Comparison of ENCODE assay signal across 8 cellular contexts in the genomic region with DNA sequence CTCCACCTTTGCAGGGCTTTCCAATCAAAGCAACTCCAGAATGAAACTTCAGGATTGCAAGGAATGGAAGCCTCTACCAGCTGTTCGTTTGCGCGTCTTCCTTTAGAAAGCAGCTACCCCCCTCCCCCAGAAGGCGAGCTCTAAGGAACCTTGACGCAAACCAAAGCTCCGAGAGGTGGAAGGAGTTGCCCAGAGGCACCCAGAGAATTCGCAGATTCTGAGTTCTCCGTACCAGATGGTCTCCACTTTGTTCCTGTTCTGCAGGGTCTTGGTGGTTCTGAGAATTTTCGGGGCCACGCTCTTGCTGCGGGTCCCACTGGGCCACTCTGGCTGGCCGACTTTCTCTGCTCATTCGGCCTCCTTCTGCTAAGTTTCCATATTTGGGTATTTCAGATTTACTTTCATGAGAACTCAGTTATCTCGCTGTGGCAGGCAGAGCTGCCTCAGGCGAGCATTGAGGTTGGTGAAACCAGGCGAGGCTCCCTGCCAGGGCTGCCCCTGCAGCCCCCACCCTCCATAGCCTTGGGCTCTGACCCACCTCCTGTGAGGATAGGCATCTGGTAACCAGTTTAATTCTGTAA. TPM values are rescaled to one million over a fixed set of nuclear protein-coding genes. Genes with fewer than 3 reads are reported as not detected.
DNase-seq lines count a peak whose midpoint lies in the region; ATAC-seq, FAIRE-seq and TF ChIP-seq lines count a peak whose summit lies in the region.

No MANE protein-coding gene starts in this region.

- TF ChIP-seq RAD21 in GM12878 (IDR thresholded peaks at IDR 0.05; ENCODE audit: insufficient read depth, low read depth, low read length): no peak

- H3K27me3 ChIP-seq in HAP-1 (ENCODE audit: low read depth) (no peaks in the 10 kb centered on the region), GM12878 (replicated peaks in 1 of 2; ENCODE audit: control insufficient read depth in 2 of 2, insufficient read depth in 2 of 2, low read length in 1 of 2) (no peaks in the 10 kb centered on the region), keratinocyte (ENCODE audit: control insufficient read depth, extremely low read depth, insufficient read depth, low read length) (no peaks in the 10 kb centered on the region), stomach smooth muscle (ENCODE audit: control insufficient read depth in 1 of 2, insufficient read depth in 2 of 2, low read length in 2 of 2) (no peaks in the 10 kb centered on the region)

- ATAC-seq in GM12878 (peak; percentile 52), GM18858 (IDR thresholded peaks at IDR 0.05; ENCODE audit: unreplicated experiment) (no peak)

- H3K9me1 ChIP-seq in keratinocyte (ENCODE audit: control insufficient read depth, extremely low read depth, insufficient read depth, low read length): no peaks in the 10 kb centered on the region

- CTCF ChIA-PET in GM12878 (lab: Yijun Ruan, JAX): interaction anchor here (0.6 to 11.0 kb wide), 13 partner anchors 11 to 416 kb away, joined by 3 to 99 read pairs (median 6); no protein-coding TSS in a partner anchor

- H3K27ac ChIP-seq in GM12878 (ENCODE audit: control insufficient read depth, insufficient read depth) (peak overlapping the region; percentile 81), keratinocyte (ENCODE audit: control insufficient read depth, insufficient read depth, low read length) (no peak overlapping the region), stomach smooth muscle (ENCODE audit: low read length) (peak overlapping the region; percentile 75)

- H3K36me3 ChIP-seq in HAP-1 (replicated peaks) (no peaks in the 10 kb centered on the region), GM12878 (ENCODE audit: control insufficient read depth in 2 of 2, insufficient read depth in 2 of 2, low read length in 1 of 2) (0 out of 4 replicates have a peak, but pooled peaks cover 0 to 4% of the 10 kb centered on the region in 2 experiments), keratinocyte (ENCODE audit: control insufficient read depth in 2 of 2, extremely low read depth in 1 of 2, insufficient read depth in 2 of 2, low read length in 2 of 2) (no peaks in the 10 kb centered on the region), stomach smooth muscle (ENCODE audit: control insufficient read depth in 2 of 2, insufficient read depth in 2 of 2, low read length in 2 of 2) (no peaks in the 10 kb centered on the region)

- H4K20me1 ChIP-seq in GM12878 (ENCODE audit: control insufficient read depth, insufficient read depth) (no peaks in the 10 kb centered on the region), keratinocyte (ENCODE audit: control insufficient read depth, extremely low read depth, insufficient read depth, low read length) (no peaks in the 10 kb centered on the region)

- peak; percentile 45 for DNase-seq in SKM-1 treated with dmso at 0.1 percent for 144 hours (lab: John Stamatoyannopoulos, UW; ENCODE audit: unreplicated experiment)
- no peak for DNase-seq in SKM-1 (lab: John Stamatoyannopoulos, UW; ENCODE audit: unreplicated experiment)
- peak; percentile 45 to 56 for DNase-seq in HAP-1 (ENCODE audit: low spot score in 2 of 2)
- peak; percentile 16 for DNase-seq in NCI-H82 treated with DMSO at 0.1 percent for 48 hours (lab: John Stamatoyannopoulos, UW; ENCODE audit: unreplicated experiment)
- no peak for DNase-seq in GM12878 (ENCODE audit: low read depth, low spot score)
- no peak for DNase-seq in keratinocyte (ENCODE audit: low read depth, low spot score)

- in situ Hi-C loops in HAP-1 (cut with MboI; ENCODE audit: low sequenced_read_pairs): loop anchor here (10.0 kb wide), 1 partner anchor 147 kb away; no protein-coding TSS in a partner anchor
- in situ Hi-C loops in GM12878 (cut with MboI): loop anchor here (10.0 kb wide), 1 partner anchor 187 kb away; no protein-coding TSS in a partner anchor

- BruUV-seq in GM12878 (replicated peaks; lab: Mats Ljungman, UMichigan): no TSS peak

- WGBS in GM12878 (ENCODE audit: insufficient coverage, insufficient replicate concordance, low lambda C conversion rate, missing lambda C conversion rate): 3% methylated on average over 16 of the region's 16 CpGs

- peak overlapping the region; percentile 57 for H3K4me3 ChIP-seq in HAP-1
- peak overlapping the region; percentile 65 for H3K4me3 ChIP-seq in GM12878
- H3K4me3 ChIP-seq in keratinocyte (ENCODE audit: control insufficient read depth in 2 of 3, extremely low read depth in 1 of 3, insufficient read depth in 2 of 3, low read depth in 1 of 3, low read length in 3 of 3): peak overlapping the region; percentile 40 to 63 (median 61)
- peak overlapping the region; percentile 85 to 86 for H3K4me3 ChIP-seq in stomach smooth muscle (ENCODE audit: low read length in 2 of 2)

- dilution Hi-C loops in keratinocyte (cut with MboI; ENCODE audit: extremely low pct_ligation_motif_present, low sequenced_read_pairs): no loop called here

- H2AFZ ChIP-seq in GM12878 (ENCODE audit: control insufficient read depth, low read depth, low read length) (peak overlapping the region; percentile 96), keratinocyte (ENCODE audit: control insufficient read depth, low read length) (peak overlapping the region; percentile 8)

- TF ChIP-seq POLR2A in GM12878 (IDR thresholded peaks at IDR 0.05; ENCODE audit: low read depth, low read length): peak; percentile 57; the same call in 1 of the 2 replicates

- peak overlapping the region; percentile 99 for H3K4me2 ChIP-seq in GM12878 (ENCODE audit: control insufficient read depth, insufficient read depth)
- peak overlapping the region; percentile 68 for H3K4me2 ChIP-seq in keratinocyte (ENCODE audit: control insufficient read depth, extremely low read depth, insufficient read depth, low read depth, low read length)

- intact Hi-C loops in GM12878 (cut with micrococcal nuclease; ENCODE audit: unreplicated experiment): loop anchor here (2.0 to 5.0 kb wide), 3 partner anchors 55 to 250 kb away; a partner anchor contains a TSS

- FAIRE-seq in GM12878 (lab: Jason Lieb, UNC): peak; percentile 68
- no peak for FAIRE-seq in keratinocyte (lab: Jason Lieb, UNC)

- no peak for TF ChIP-seq CTCF in GM12878 (IDR thresholded peaks at IDR 0.05 in 2 of 3, conservative IDR thresholded peaks at IDR 0.05 in 1 of 3; ENCODE audit: control insufficient read depth in 2 of 3, extremely low read depth in 1 of 3, insufficient read depth in 1 of 3, low read depth in 3 of 3, low read length in 3 of 3)
- no peak for TF ChIP-seq CTCF in keratinocyte (optimal IDR thresholded peaks at IDR 0.05 in 1 of 3, IDR thresholded peaks at IDR 0.05 in 1 of 3, conservative IDR thresholded peaks at IDR 0.05 in 1 of 3; ENCODE audit: extremely low read depth in 1 of 3, insufficient read depth in 2 of 3, low read length in 3 of 3)

- RAD21 ChIA-PET in GM12878 (lab: Charles Lee; ENCODE audit: unreplicated experiment): interaction anchor here (0.9 to 3.7 kb wide), 9 partner anchors 12 to 150 kb away, joined by 3 to 13 read pairs (median 5); no protein-coding TSS in a partner anchor

- POLR2A ChIA-PET in GM12878 (lab: Charles Lee): interaction anchor here (1.0 to 2.3 kb wide), 7 partner anchors 10 to 255 kb away, joined by 3 to 9 read pairs (median 4); no protein-coding TSS in a partner anchor

- H3K4me1 ChIP-seq in HAP-1 (peaks cover 19% of the 10 kb centered on the region), GM12878 (ENCODE audit: control insufficient read depth, insufficient read depth, low read length) (peaks cover 43% of the 10 kb centered on the region), keratinocyte (ENCODE audit: control insufficient read depth, extremely low read depth, insufficient read depth, low read length) (peaks cover 13% of the 10 kb centered on the region), stomach smooth muscle (ENCODE audit: control insufficient read depth, insufficient read depth, low read length) (peaks cover 50% of the 10 kb centered on the region)

- no peak for TF ChIP-seq EP300 in GM12878 (IDR thresholded peaks at IDR 0.05; ENCODE audit: borderline replicate concordance in 1 of 2, control insufficient read depth in 1 of 2, low read depth in 2 of 2, low read length in 2 of 2)

- H3K9ac ChIP-seq in GM12878 (ENCODE audit: control insufficient read depth, insufficient read depth, low read length): peak overlapping the region; percentile 83
- peak overlapping the region; percentile 45 for H3K9ac ChIP-seq in keratinocyte (ENCODE audit: control insufficient read depth, extremely low read depth, insufficient read depth, low read length)
- peak overlapping the region; percentile 65 to 76 for H3K9ac ChIP-seq in stomach smooth muscle (ENCODE audit: low read length in 2 of 2)

- H3K9me3 ChIP-seq in HAP-1 (no peaks in the 10 kb centered on the region), GM12878 (replicated peaks; ENCODE audit: control insufficient read depth, insufficient read depth, low read length) (no peaks in the 10 kb centered on the region), keratinocyte (ENCODE audit: control insufficient read depth, low read depth, low read length) (no peaks in the 10 kb centered on the region), stomach smooth muscle (ENCODE audit: control insufficient read depth in 2 of 2, low read length in 2 of 2) (no peaks in the 10 kb centered on the region)

- H3K79me2 ChIP-seq in GM12878 (ENCODE audit: control insufficient read depth, insufficient read depth, low read length) (peaks cover 64% of the 10 kb centered on the region), keratinocyte (ENCODE audit: control insufficient read depth, insufficient read depth, low read length) (no peaks in the 10 kb centered on the region)

- SMC1A ChIA-PET in GM12878 (lab: Charles Lee; ENCODE audit: uncharacterized antibody, unreplicated experiment): interaction anchor here (0.6 to 3.6 kb wide), 14 partner anchors 9 to 926 kb away, joined by 3 to 29 read pairs (median 6); no protein-coding TSS in a partner anchor

RNA-seq across cellular contexts. Expression of a gene that starts 0.8 kb away (rescaled TPM):
- 149 and 152 TPM in 2 replicates for total RNA-seq in GM12878 (2013; cell fraction: nucleolus; rRNA removed)
- total RNA-seq in GM12878 (2014; rRNA removed): 35.3 and 36.1 TPM in 2 replicates
- total RNA-seq in GM12878 (2014; rRNA removed; fragmentation: Illumina TruSeq; extraction: Trizol): 25.0 and 26.5 TPM in 2 replicates
- total RNA-seq in GM12878 (2021): 25.7 and 27.6 TPM in 2 replicates
- polyA plus RNA-seq in GM12878 (2011; ENCODE audit: low read depth): 17.0 TPM
- 36.5 and 49.7 TPM in 2 replicates for polyA plus RNA-seq in GM12878 (2011; rRNA removed)
- polyA plus RNA-seq in GM12878 (2011; cell fraction: cytosol; rRNA removed): 23.0 TPM in 2 replicates
- 96.9 and 102 TPM in 2 replicates for polyA plus RNA-seq in GM12878 (2011; cell fraction: nucleus; rRNA removed)
- 18.6 and 25.1 TPM in 2 replicates for polyA plus RNA-seq in GM12878 (2012)
- 36.4 and 48.6 TPM in 2 replicates for polyA plus RNA-seq in GM12878 (2014; fragmentation: Illumina TruSeq; extraction: Trizol)
- 10 to 100 TPM; 10.6 to 11.8 TPM for polyA plus RNA-seq in GM12878 (2014; fragmentation: Nextera tagmentation; extraction: Ambion mirVana)
- 30.8 and 34.4 TPM in 2 replicates for polyA plus RNA-seq in GM12878 (2014; rRNA removed)
- polyA plus RNA-seq in GM12878 (2016; fragmentation: Nextera tagmentation; extraction: Ambion mirVana): 10 to 100 TPM; 16.7 to 19.7 TPM
- polyA minus RNA-seq in GM12878 (2011; rRNA and poly(A)+ RNA removed): 24.5 and 25.3 TPM in 2 replicates
- 8.7 and 9.8 TPM in 2 replicates for polyA minus RNA-seq in GM12878 (2011; cell fraction: cytosol; rRNA and poly(A)+ RNA removed)
- 45.0 and 64.3 TPM in 2 replicates for polyA minus RNA-seq in GM12878 (2011; cell fraction: nucleus; rRNA and poly(A)+ RNA removed)
- 1.6 to 2.1 TPM (median 1.8 TPM) in 3 replicates for polyA plus RNA-seq in keratinocyte
- 0.19 TPM for polyA plus RNA-seq in keratinocyte (2011; ENCODE audit: low read depth)
- 0.52 and 0.69 TPM in 2 replicates for polyA plus RNA-seq in keratinocyte (2011; cell fraction: cytosol; rRNA removed)
- polyA plus RNA-seq in keratinocyte (2011; cell fraction: nucleus; rRNA removed): 4.7 and 5.7 TPM in 2 replicates
- 0.20 and 0.93 TPM in 2 replicates for polyA plus RNA-seq in keratinocyte (2012; ENCODE audit: low replicate concordance)
- polyA minus RNA-seq in keratinocyte: 0.30 to 1.5 TPM (median 0.99 TPM) in 3 replicates
- not detected for polyA minus RNA-seq in keratinocyte (2011; cell fraction: cytosol; rRNA and poly(A)+ RNA removed)
- 0.95 and 3.0 TPM in 2 replicates for polyA minus RNA-seq in keratinocyte (2011; cell fraction: nucleus; rRNA and poly(A)+ RNA removed)

Comparison
In these comparisons a context has a peak if more than half of its experiments do, and no peak if none do; other contexts are left out.
1. DNase-seq: peak in SKM-1 treated with dmso at 0.1 percent for 144 hours (single experiment), HAP-1 (2 of 2) and NCI-H82 treated with DMSO at 0.1 percent for 48 hours (single experiment); none in SKM-1 (single experiment), GM12878 (single experiment) and keratinocyte (single experiment).
2. Peak in every context shown above with its lines, with median percentiles within 50 percentile points of each other: H3K4me3 ChIP-seq and H3K9ac ChIP-seq.